ENCODE assay signal across 10 cellular contexts in the genomic region with DNA sequence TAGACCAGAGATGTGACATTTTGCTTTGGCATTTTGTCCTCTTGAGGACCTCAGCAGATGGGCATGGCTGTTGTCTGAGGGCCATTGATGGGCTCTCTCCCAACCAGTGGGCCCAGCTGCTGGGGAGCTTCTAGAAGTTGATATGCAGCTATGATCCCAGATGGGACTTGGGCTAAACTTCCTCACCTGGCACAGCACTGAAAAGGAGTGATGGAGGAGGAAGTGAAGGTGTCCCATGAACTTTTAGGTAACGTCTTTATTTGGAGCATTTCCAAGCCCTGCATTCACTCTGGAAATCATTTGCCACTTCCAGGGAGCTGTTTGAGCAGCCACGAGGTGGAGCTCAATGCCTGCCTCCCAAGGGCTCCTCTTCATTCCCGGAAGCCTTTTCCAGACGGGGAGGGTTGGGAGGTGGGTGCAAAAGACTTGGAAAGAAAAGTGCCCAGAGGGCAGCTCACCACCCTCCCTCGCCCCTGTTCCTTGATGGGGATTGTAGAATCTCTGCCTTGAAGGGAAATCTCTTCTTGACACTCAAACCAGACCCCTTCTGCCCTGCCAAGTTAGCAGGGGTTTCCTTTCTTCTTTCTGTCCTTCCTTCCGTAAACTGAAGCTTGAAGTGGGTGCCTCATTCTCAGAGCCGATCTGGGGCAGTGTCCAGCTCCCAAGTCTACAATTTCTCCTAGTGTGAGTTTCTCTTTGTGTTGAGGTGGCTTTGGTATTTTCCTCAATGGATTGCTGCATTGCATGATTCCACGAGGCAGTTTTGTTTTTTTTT. TPM values are rescaled to one million over a fixed set of nuclear protein-coding genes. Genes with fewer than 3 reads are reported as not detected.
DNase-seq lines count a peak whose midpoint lies in the region; ATAC-seq and TF ChIP-seq lines count a peak whose summit lies in the region.
"Had no signal": no experiment of that assay in that cellular context is flagged by ENCODE, and none has a peak within 500 bp of the region (broad histone marks: within the 10 kb centered on the region; RNA-seq: fewer than 3 reads in every experiment).

No MANE protein-coding gene starts in this region.

- no peak overlapping the region for H3K27ac ChIP-seq in A673 (ENCODE audit: low read depth, low read length, poor library complexity, severe bottlenecking)
- no peak overlapping the region for H3K27ac ChIP-seq in Peyer's patch

- intact Hi-C loops in A673 (cut with micrococcal nuclease; ENCODE audit: unreplicated experiment), result no loop called here

- TF ChIP-seq CTCF in A673 (conservative IDR thresholded peaks at IDR 0.05; ENCODE audit: low read depth, low read length) (peak; percentile 66), Peyer's patch (IDR thresholded peaks at IDR 0.05) (peak in 4 of 6 experiments; percentile 12 to 49 (median 28))

- no peaks in the 10 kb centered on the region for H3K9me3 Mint-ChIP-seq in activated T-helper 17 cell treated with anti-CD3 and anti-CD28 coated beads, Interleukin-2, amount 50 U/mL, for 72 hours
- H3K9me3 Mint-ChIP-seq: stimulated activated naive CD8-positive, alpha-beta T cell treated with anti-CD3 and anti-CD28 coated beads, Interleukin-15, Interleukin-2, amounts not matched to agents 100 ng/mL and 50 ng/mL, for 24 hours had no signal

- POLR2A ChIA-PET in A673 (lab: Charles Lee; ENCODE audit: low non-redundant PET), result no interaction called here

- H3K36me3 ChIP-seq in A673 (ENCODE audit: insufficient read depth, low read length, poor library complexity, severe bottlenecking), result no peaks in the 10 kb centered on the region
- no peaks in the 10 kb centered on the region for H3K36me3 ChIP-seq in H7 (replicated peaks; ENCODE audit: control insufficient read depth, insufficient read depth, low read length)
- H3K36me3 ChIP-seq in Peyer's patch, result no peaks in the 10 kb centered on the region

- no TSS peak for BruUV-seq in A673 (replicated peaks; lab: Mats Ljungman, UMichigan)

- no peak for ATAC-seq in activated T-helper 17 cell treated with anti-CD3 and anti-CD28 coated beads, Interleukin-2, amount 50 U/mL, for 72 hours (replicated peaks)
- no peak for ATAC-seq in GM18909 (IDR thresholded peaks at IDR 0.05; ENCODE audit: poor library complexity, unreplicated experiment)

- no peak overlapping the region for H3K4me3 Mint-ChIP-seq in activated T-helper 17 cell treated with anti-CD3 and anti-CD28 coated beads, Interleukin-2, amount 50 U/mL, for 72 hours
- H3K4me3 Mint-ChIP-seq: stimulated activated naive CD8-positive, alpha-beta T cell treated with anti-CD3 and anti-CD28 coated beads, Interleukin-15, Interleukin-2, amounts not matched to agents 100 ng/mL and 50 ng/mL, for 24 hours had no signal

- H3K27me3 Mint-ChIP-seq in activated T-helper 17 cell treated with anti-CD3 and anti-CD28 coated beads, Interleukin-2, amount 50 U/mL, for 72 hours, result peaks cover 42% of the 10 kb centered on the region

- H3K4me3 ChIP-seq in A673 (ENCODE audit: low read depth, low read length, poor library complexity, severe bottlenecking) (peak overlapping the region; percentile 15), H7 (ENCODE audit: insufficient read depth, low read depth, low read length) (no peak overlapping the region), Peyer's patch (no peak overlapping the region)

- CTCF ChIA-PET in A673 (lab: Charles Lee), result interaction anchor here (0.6 to 6.0 kb wide), 8 partner anchors 11 to 276 kb away, joined by 3 to 99 read pairs (median 6); no protein-coding TSS in a partner anchor

- H3K9me3 ChIP-seq in A673 (ENCODE audit: low read depth, low read length, poor library complexity, severe bottlenecking), result no peaks in the 10 kb centered on the region
- no peaks in the 10 kb centered on the region for H3K9me3 ChIP-seq in Peyer's patch

- H3K4me1 Mint-ChIP-seq in activated T-helper 17 cell treated with anti-CD3 and anti-CD28 coated beads, Interleukin-2, amount 50 U/mL, for 72 hours, result no peaks in the 10 kb centered on the region

- H3K27me3 ChIP-seq in A673 (replicated peaks; ENCODE audit: insufficient read depth, low read depth, low read length, poor library complexity), result peaks cover 27% of the 10 kb centered on the region
- H3K27me3 ChIP-seq in H7 (ENCODE audit: control insufficient read depth, insufficient read depth, low read length), result peaks cover 31% of the 10 kb centered on the region
- H3K27me3 ChIP-seq in Peyer's patch, result no peaks in the 10 kb centered on the region

- TF ChIP-seq POLR2A in Peyer's patch (IDR thresholded peaks at IDR 0.05), result no peak

- DNase-seq in A673 (ENCODE audit: low spot score) (peak; percentile 58), H7 (peak; percentile 77), Peyer's patch (peak in 1 of 3 donors; percentile 61), hepatic stellate cell (ENCODE audit: low spot score) (peak; percentile 29), cortex of kidney (lab: John Stamatoyannopoulos, UW) (no peak)
- no peak for DNase-seq in stimulated activated naive CD4-positive, alpha-beta T cell (lab: John Stamatoyannopoulos, UW)

- H3K36me3 Mint-ChIP-seq in activated T-helper 17 cell treated with anti-CD3 and anti-CD28 coated beads, Interleukin-2, amount 50 U/mL, for 72 hours (ENCODE audit: low read depth), result no peaks in the 10 kb centered on the region

- H3K4me1 ChIP-seq in A673 (ENCODE audit: insufficient read depth, low read length, poor library complexity, severe bottlenecking) (no peaks in the 10 kb centered on the region), Peyer's patch (no peaks in the 10 kb centered on the region)

- H3K27ac Mint-ChIP-seq in activated T-helper 17 cell treated with anti-CD3 and anti-CD28 coated beads, Interleukin-2, amount 50 U/mL, for 72 hours, result no peak overlapping the region
- H3K27ac Mint-ChIP-seq: stimulated activated naive CD8-positive, alpha-beta T cell treated with anti-CD3 and anti-CD28 coated beads, Interleukin-15, Interleukin-2, amounts not matched to agents 100 ng/mL and 50 ng/mL, for 24 hours had no signal

RNA-seq across cellular contexts. Expression of a gene that starts 18.1 kb away (rescaled TPM):
- total RNA-seq in A673 (2021), result not detected in 2 replicates
- total RNA-seq in H7 (2014; rRNA removed; shearing (Covaris generic)), result not detected in 2 replicates
- not detected for total RNA-seq in Peyer's patch
- not detected for total RNA-seq in activated T-helper 17 cell treated with anti-CD3 and anti-CD28 coated beads, Interleukin-2, amount 50 U/mL, for 72 hours
- total RNA-seq: lung microvascular endothelial cell had no signal

RNA-seq across cellular contexts. Expression of a gene that starts 24.9 kb away (rescaled TPM):
- total RNA-seq in A673 (2021) (0.17 TPM in 1 of 2 replicates, not detected in the other), Peyer's patch (100 to 1,000 TPM in 1 of 4 donors, 10 to 100 TPM in 3; 17.3 to 122 (median 23.4) TPM)
- 2.7 and 4.2 TPM in 2 replicates for total RNA-seq in H7 (2014; rRNA removed; shearing (Covaris generic))
- not detected for total RNA-seq in activated T-helper 17 cell treated with anti-CD3 and anti-CD28 coated beads, Interleukin-2, amount 50 U/mL, for 72 hours
- total RNA-seq: lung microvascular endothelial cell had no signal

Comparison
In these comparisons a context has a peak if more than half of its experiments do, and no peak if none do; other contexts are left out.
1. DNase-seq: peak in A673 (single experiment), H7 (single experiment) and hepatic stellate cell (single experiment); none in cortex of kidney (single experiment) and stimulated activated naive CD4-positive, alpha-beta T cell (0 of 6).